Comparison of ENCODE assay signal across 28 cellular contexts in the genomic region with DNA sequence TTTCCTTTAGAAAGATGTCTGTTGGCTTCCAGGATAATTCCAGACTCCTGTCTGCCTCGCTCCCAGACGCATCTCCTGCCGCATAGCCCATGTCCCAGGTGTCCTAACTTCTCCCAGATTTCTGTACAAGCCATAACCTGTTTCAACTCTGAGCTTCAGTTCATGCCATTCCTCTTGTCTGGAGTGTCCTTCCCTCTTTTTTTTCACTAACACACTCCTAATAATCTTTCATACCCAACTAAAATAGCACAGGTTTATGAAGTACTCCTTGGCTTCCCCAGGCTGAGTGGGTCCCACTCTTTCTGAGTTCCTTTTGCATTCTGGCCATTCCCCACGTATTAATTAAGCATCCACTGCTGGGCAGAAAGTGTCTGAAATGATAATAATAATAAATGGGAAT.
"Had no signal": no experiment of that assay in that cellular context is flagged by ENCODE, and none has a peak within 500 bp of the region (broad histone marks: within the 10 kb centered on the region; RNA-seq: fewer than 3 reads in every experiment).

No MANE protein-coding gene starts in this region.

- DNase-seq: colonic mucosa; cortex of kidney; effector CD8-positive, alpha-beta T cell; effector memory CD8-positive, alpha-beta T cell; endodermal cell; erythroblast; esophagus squamous epithelium; foreskin fibroblast; foreskin melanocyte; gastrocnemius medialis; glutamatergic neuron; head of caudate nucleus; heart right ventricle; hippocampal formation; left cardiac atrium; left lung; left ventricle myocardium superior; lower lobe of right lung; mesendoderm; midbrain; naive thymus-derived CD4-positive, alpha-beta T cell had no signal

- H3K9me3 ChIP-seq: gastrocnemius medialis had no signal

- H3K36me3 ChIP-seq: colonic mucosa, gastrocnemius medialis, heart right ventricle, left lung, lower lobe of right lung had no signal

- H3K4me3 Mint-ChIP-seq: dendritic cell treated with granulocyte-macrophage colony-stimulating factor and Interleukin-4, amounts not matched to agents 40 ng/mL and 50 ng/mL, for 4 days; effector memory CD8-positive, alpha-beta T cell; endodermal cell; memory B cell; naive thymus-derived CD4-positive, alpha-beta T cell had no signal

- H3K4me1 Mint-ChIP-seq: memory B cell; naive thymus-derived CD4-positive, alpha-beta T cell had no signal

- H3K27ac ChIP-seq: colonic mucosa, epithelial cell of prostate, esophagus squamous epithelium, gastrocnemius medialis, heart right ventricle, left lung, lower lobe of right lung had no signal

- H3K4me3 ChIP-seq: colonic mucosa, esophagus squamous epithelium, gastrocnemius medialis, heart right ventricle, left lung, lower lobe of right lung had no signal

- H3K27ac Mint-ChIP-seq: dendritic cell treated with granulocyte-macrophage colony-stimulating factor and Interleukin-4, amounts not matched to agents 40 ng/mL and 50 ng/mL, for 4 days; effector memory CD8-positive, alpha-beta T cell; endodermal cell; memory B cell; naive thymus-derived CD4-positive, alpha-beta T cell had no signal

- H3K4me1 ChIP-seq: colonic mucosa, gastrocnemius medialis, left lung, lower lobe of right lung had no signal

- H3K36me3 Mint-ChIP-seq: naive thymus-derived CD4-positive, alpha-beta T cell had no signal

- H3K27me3 ChIP-seq: colonic mucosa, esophagus squamous epithelium, gastrocnemius medialis, heart right ventricle, left lung had no signal

- ATAC-seq: effector memory CD8-positive, alpha-beta T cell; esophagus mucosa; gastrocnemius medialis; heart right ventricle; left cardiac atrium; left lung; left ventricle myocardium superior; lower lobe of right lung; naive thymus-derived CD4-positive, alpha-beta T cell had no signal

- H3K9me3 Mint-ChIP-seq: effector memory CD8-positive, alpha-beta T cell had no signal

- FAIRE-seq: endometrium, islet of Langerhans, keratinocyte had no signal
